ENCODE assay signal across 3 cellular contexts in genomic region chr15:79728867-79729266, GRCh38.
"Had no signal": no experiment of that assay in that cellular context is flagged by ENCODE, and none has a peak within 500 bp of the region (broad histone marks: within the 10 kb centered on the region; RNA-seq: fewer than 3 reads in every experiment).

No MANE protein-coding gene starts in this region.

- ATAC-seq: GM12878 had no signal

- DNase-seq: GDM1, GF-D8 had no signal

- H3K4me3 ChIP-seq: GM12878 had no signal
